ENCODE assay signal across 1 cellular context in genomic region chr4:145613546-145614234, GRCh38.
TF ChIP-seq lines count a peak whose summit lies in the region.

No MANE protein-coding gene starts in this region.

TF ChIP-seq in HepG2, 621 proteins besides CTCF, POLR2A, EP300 and RAD21 (continued from another document):
- TF ChIP-seq, protein P1, sequence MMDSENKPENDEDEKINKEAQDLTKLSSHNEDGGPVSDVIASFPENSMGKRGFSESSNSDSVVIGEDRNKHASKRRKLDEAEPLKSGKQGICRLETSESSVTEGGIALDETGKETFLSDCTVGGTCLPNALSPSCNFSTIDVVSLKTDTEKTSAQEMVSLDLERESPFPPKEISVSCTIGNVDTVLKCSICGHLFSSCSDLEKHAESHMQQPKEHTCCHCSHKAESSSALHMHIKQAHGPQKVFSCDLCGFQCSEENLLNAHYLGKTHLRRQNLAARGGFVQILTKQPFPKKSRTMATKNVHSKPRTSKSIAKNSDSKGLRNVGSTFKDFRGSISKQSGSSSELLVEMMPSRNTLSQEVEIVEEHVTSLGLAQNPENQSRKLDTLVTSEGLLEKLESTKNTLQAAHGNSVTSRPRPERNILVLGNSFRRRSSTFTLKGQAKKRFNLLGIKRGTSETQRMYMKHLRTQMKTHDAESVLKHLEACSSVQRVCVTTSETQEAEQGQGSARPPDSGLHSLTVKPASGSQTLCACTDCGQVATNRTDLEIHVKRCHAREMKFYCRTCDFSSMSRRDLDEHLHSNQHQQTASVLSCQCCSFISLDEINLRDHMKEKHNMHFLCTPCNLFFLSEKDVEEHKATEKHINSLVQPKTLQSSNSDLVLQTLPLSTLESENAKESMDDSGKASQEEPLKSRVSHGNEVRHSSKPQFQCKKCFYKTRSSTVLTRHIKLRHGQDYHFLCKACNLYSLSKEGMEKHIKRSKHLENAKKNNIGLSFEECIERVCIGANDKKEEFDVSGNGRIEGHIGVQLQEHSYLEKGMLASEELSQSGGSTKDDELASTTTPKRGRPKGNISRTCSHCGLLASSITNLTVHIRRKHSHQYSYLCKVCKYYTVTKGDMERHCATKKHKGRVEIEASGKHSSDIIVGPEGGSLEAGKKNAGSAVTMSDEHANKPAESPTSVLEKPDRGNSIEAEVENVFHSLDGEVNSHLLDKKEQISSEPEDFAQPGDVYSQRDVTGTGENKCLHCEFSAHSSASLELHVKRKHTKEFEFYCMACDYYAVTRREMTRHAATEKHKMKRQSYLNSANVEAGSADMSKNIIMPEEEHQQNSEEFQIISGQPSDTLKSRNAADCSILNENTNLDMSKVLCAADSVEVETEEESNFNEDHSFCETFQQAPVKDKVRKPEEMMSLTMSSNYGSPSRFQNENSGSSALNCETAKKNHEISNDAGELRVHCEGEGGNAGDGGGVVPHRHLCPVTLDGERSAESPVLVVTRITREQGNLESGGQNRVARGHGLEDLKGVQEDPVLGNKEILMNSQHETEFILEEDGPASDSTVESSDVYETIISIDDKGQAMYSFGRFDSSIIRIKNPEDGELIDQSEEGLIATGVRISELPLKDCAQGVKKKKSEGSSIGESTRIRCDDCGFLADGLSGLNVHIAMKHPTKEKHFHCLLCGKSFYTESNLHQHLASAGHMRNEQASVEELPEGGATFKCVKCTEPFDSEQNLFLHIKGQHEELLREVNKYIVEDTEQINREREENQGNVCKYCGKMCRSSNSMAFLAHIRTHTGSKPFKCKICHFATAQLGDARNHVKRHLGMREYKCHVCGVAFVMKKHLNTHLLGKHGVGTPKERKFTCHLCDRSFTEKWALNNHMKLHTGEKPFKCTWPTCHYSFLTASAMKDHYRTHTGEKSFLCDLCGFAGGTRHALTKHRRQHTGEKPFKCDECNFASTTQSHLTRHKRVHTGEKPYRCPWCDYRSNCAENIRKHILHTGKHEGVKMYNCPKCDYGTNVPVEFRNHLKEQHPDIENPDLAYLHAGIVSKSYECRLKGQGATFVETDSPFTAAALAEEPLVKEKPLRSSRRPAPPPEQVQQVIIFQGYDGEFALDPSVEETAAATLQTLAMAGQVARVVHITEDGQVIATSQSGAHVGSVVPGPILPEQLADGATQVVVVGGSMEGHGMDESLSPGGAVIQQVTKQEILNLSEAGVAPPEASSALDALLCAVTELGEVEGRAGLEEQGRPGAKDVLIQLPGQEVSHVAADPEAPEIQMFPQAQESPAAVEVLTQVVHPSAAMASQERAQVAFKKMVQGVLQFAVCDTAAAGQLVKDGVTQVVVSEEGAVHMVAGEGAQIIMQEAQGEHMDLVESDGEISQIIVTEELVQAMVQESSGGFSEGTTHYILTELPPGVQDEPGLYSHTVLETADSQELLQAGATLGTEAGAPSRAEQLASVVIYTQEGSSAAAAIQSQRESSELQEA (CRISPR knock-in tag; IDR thresholded peaks at IDR 0.05; ENCODE audit: not compliant biosample characterization) = no peak
- no peak for TF ChIP-seq FOXO4 (CRISPR knock-in tag; conservative IDR thresholded peaks at IDR 0.05)
- TF ChIP-seq, protein P2, sequence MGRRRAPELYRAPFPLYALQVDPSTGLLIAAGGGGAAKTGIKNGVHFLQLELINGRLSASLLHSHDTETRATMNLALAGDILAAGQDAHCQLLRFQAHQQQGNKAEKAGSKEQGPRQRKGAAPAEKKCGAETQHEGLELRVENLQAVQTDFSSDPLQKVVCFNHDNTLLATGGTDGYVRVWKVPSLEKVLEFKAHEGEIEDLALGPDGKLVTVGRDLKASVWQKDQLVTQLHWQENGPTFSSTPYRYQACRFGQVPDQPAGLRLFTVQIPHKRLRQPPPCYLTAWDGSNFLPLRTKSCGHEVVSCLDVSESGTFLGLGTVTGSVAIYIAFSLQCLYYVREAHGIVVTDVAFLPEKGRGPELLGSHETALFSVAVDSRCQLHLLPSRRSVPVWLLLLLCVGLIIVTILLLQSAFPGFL (CRISPR knock-in tag; IDR thresholded peaks at IDR 0.05) = no peak
- TF ChIP-seq MTA3 (CRISPR knock-in tag; IDR thresholded peaks at IDR 0.05) = no peak
- no peak for TF ChIP-seq ZNF652 (CRISPR knock-in tag; IDR thresholded peaks at IDR 0.05; ENCODE audit: borderline replicate concordance, low read depth)
- no peak for TF ChIP-seq PRMT3 (CRISPR knock-in tag; IDR thresholded peaks at IDR 0.05; ENCODE audit: borderline replicate concordance, low read depth)
- TF ChIP-seq, protein P3, sequence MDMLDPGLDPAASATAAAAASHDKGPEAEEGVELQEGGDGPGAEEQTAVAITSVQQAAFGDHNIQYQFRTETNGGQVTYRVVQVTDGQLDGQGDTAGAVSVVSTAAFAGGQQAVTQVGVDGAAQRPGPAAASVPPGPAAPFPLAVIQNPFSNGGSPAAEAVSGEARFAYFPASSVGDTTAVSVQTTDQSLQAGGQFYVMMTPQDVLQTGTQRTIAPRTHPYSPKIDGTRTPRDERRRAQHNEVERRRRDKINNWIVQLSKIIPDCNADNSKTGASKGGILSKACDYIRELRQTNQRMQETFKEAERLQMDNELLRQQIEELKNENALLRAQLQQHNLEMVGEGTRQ (IDR thresholded peaks at IDR 0.05; ENCODE audit: low read depth, low read length) = no peak
- TF ChIP-seq, protein P3 (CRISPR knock-in tag; IDR thresholded peaks at IDR 0.05; ENCODE audit: borderline replicate concordance) = no peak
- TF ChIP-seq HMGA1 (CRISPR knock-in tag; conservative IDR thresholded peaks at IDR 0.05) = no peak
- TF ChIP-seq, protein P4, sequence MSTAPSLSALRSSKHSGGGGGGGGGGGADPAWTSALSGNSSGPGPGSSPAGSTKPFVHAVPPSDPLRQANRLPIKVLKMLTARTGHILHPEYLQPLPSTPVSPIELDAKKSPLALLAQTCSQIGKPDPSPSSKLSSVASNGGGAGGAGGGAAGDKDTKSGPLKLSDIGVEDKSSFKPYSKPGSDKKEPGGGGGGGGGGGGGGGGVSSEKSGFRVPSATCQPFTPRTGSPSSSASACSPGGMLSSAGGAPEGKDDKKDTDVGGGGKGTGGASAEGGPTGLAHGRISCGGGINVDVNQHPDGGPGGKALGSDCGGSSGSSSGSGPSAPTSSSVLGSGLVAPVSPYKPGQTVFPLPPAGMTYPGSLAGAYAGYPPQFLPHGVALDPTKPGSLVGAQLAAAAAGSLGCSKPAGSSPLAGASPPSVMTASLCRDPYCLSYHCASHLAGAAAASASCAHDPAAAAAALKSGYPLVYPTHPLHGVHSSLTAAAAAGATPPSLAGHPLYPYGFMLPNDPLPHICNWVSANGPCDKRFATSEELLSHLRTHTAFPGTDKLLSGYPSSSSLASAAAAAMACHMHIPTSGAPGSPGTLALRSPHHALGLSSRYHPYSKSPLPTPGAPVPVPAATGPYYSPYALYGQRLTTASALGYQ (CRISPR knock-in tag; IDR thresholded peaks at IDR 0.05) = no peak
- TF ChIP-seq ZC3H13 (CRISPR knock-in tag; IDR thresholded peaks at IDR 0.05) = no peak
- no peak for TF ChIP-seq KAT8 (CRISPR knock-in tag; IDR thresholded peaks at IDR 0.05)
- no peak for TF ChIP-seq MBD4 (IDR thresholded peaks at IDR 0.05; ENCODE audit: borderline replicate concordance, low read length)
- no peak for TF ChIP-seq ZNF607 (CRISPR knock-in tag; IDR thresholded peaks at IDR 0.05; ENCODE audit: borderline replicate concordance)
- no peak for TF ChIP-seq CSRNP1 (CRISPR knock-in tag; IDR thresholded peaks at IDR 0.05)
